ENCODE assay signal across 1 cellular context in genomic region chr14:57273236-57273635, GRCh38.
TF ChIP-seq lines count a peak whose summit lies in the region.

No MANE protein-coding gene starts in this region.

TF ChIP-seq in HepG2, 621 proteins besides CTCF, POLR2A, EP300 and RAD21 (continued from another document):
- TF ChIP-seq ZBTB2 (CRISPR knock-in tag; IDR thresholded peaks at IDR 0.05; ENCODE audit: low read depth), result no peak
- TF ChIP-seq FLYWCH1 (CRISPR knock-in tag; IDR thresholded peaks at IDR 0.05), result no peak
- TF ChIP-seq, protein P1, sequence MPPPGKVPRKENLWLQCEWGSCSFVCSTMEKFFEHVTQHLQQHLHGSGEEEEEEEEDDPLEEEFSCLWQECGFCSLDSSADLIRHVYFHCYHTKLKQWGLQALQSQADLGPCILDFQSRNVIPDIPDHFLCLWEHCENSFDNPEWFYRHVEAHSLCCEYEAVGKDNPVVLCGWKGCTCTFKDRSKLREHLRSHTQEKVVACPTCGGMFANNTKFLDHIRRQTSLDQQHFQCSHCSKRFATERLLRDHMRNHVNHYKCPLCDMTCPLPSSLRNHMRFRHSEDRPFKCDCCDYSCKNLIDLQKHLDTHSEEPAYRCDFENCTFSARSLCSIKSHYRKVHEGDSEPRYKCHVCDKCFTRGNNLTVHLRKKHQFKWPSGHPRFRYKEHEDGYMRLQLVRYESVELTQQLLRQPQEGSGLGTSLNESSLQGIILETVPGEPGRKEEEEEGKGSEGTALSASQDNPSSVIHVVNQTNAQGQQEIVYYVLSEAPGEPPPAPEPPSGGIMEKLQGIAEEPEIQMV (CRISPR knock-in tag; IDR thresholded peaks at IDR 0.05; ENCODE audit: low read depth), result no peak
- TF ChIP-seq FOXP1 (IDR thresholded peaks at IDR 0.05), result no peak
- peak; percentile 12; the same call in 1 of the 2 replicates for TF ChIP-seq FOXP1 (CRISPR knock-in tag; IDR thresholded peaks at IDR 0.05)
